In the genomic region with DNA sequence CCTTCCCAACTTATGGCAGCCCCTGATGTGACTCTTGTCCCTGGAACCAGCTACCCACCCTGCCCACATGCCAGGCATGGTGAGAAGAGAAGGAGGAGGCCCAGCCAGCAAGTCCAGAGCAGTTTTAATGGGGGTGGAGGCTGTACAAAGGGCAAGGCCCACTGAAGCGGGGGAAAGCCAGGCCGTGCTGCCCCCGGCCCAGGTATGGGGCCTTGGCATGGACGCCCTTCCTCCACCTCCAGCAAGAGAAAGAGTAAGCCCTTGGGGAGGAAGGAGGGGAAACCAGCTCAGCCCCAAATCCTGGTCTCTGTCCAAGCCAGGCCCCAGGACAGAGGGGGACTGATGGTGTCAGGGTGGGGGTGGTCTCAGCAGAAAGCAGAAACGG, we compare ENCODE assay signal across 19 cellular contexts. TPM values are rescaled to one million over a fixed set of nuclear protein-coding genes. Genes with fewer than 3 reads are reported as not detected.
DNase-seq lines count a peak whose midpoint lies in the region; ATAC-seq, FAIRE-seq and TF ChIP-seq lines count a peak whose summit lies in the region.
"Had no signal": no experiment of that assay in that cellular context is flagged by ENCODE, and none has a peak within 500 bp of the region (broad histone marks: within the 10 kb centered on the region; RNA-seq: fewer than 3 reads in every experiment).

No MANE protein-coding gene starts in this region.

- no peaks in the 10 kb centered on the region for H3K36me3 ChIP-seq in astrocyte (ENCODE audit: insufficient read depth, low read length)
- H3K36me3 ChIP-seq in sigmoid colon: peaks cover 34 to 61% (median 43%) of the 10 kb centered on the region in 4 donors
- H3K36me3 ChIP-seq in neuronal stem cell (replicated peaks in 1 of 2; ENCODE audit: control insufficient read depth in 2 of 2, insufficient read depth in 2 of 2, low read length in 2 of 2): peaks cover 0 to 57% of the 10 kb centered on the region in 2 donors

- H4K20me1 ChIP-seq in astrocyte (ENCODE audit: insufficient read depth, low read length): peaks cover 12% of the 10 kb centered on the region

- peaks cover 1% of the 10 kb centered on the region for H3K79me1 ChIP-seq in neuronal stem cell (ENCODE audit: low read depth, low read length)

- H3K4me3 ChIP-seq in astrocyte (ENCODE audit: insufficient read depth, low read depth, low read length) (no peak overlapping the region), sigmoid colon (no peak overlapping the region), neuronal stem cell (ENCODE audit: low read length in 2 of 2) (no peak overlapping the region)

- no peak overlapping the region for H4K91ac ChIP-seq in neuronal stem cell (ENCODE audit: low read depth, low read length, poor library complexity)

- H3K23ac ChIP-seq in neuronal stem cell (ENCODE audit: low read depth, low read length, poor library complexity): no peak overlapping the region

- H3K9ac ChIP-seq in astrocyte (ENCODE audit: low read length) (no peak overlapping the region), neuronal stem cell (ENCODE audit: low read depth, low read length, poor library complexity) (no peak overlapping the region)

- no peak overlapping the region for H2BK12ac ChIP-seq in neuronal stem cell (ENCODE audit: low read length)

- no peak overlapping the region for H2BK5ac ChIP-seq in neuronal stem cell (ENCODE audit: low read length)

- H2AFZ ChIP-seq in astrocyte (ENCODE audit: low read depth, low read length) (no peak overlapping the region), neuronal stem cell (ENCODE audit: low read length) (no peak overlapping the region)

- no peaks in the 10 kb centered on the region for H3K27me3 ChIP-seq in astrocyte (ENCODE audit: insufficient read depth, low read length)
- H3K27me3 ChIP-seq in sigmoid colon: no peaks in the 10 kb centered on the region
- H3K27me3 ChIP-seq in neuronal stem cell (ENCODE audit: control insufficient read depth in 3 of 3, insufficient read depth in 3 of 3, low read depth in 1 of 3, low read length in 3 of 3): peaks cover 0 to 9% (median under 1%) of the 10 kb centered on the region in 3 experiments

- H2BK120ac ChIP-seq in neuronal stem cell (ENCODE audit: low read depth, low read length): no peak overlapping the region

- H3K36me3 Mint-ChIP-seq in activated T-cell treated with anti-CD3 and anti-CD28 coated beads, Interleukin-2, amount 50 U/mL, for 72 hours (ENCODE audit: insufficient read depth in 2 of 2): peaks cover 10 to 21% of the 10 kb centered on the region in 2 donors
- H3K36me3 Mint-ChIP-seq in astrocyte (ENCODE audit: low read depth, unreplicated experiment): peaks cover 6% of the 10 kb centered on the region

- 87 to 92% methylated on average over 5 of the region's 5 CpGs for WGBS in sigmoid colon, 2 donors
- no CpG with 5 or more reads among the region's 5 CpGs for WGBS in neuronal stem cell (ENCODE audit: extremely low coverage in 2 of 2, insufficient read length in 2 of 2, insufficient replicate concordance in 1 of 2), 2 donors

- no peaks in the 10 kb centered on the region for H3K9me3 Mint-ChIP-seq in activated T-cell treated with anti-CD3 and anti-CD28 coated beads, Interleukin-2, amount 50 U/mL, for 72 hours
- H3K9me3 Mint-ChIP-seq in astrocyte (ENCODE audit: unreplicated experiment): no peaks in the 10 kb centered on the region
- H3K9me3 Mint-ChIP-seq: IgD-negative memory B cell had no signal

- no peak overlapping the region for H3K4ac ChIP-seq in neuronal stem cell (ENCODE audit: low read length)

- H3K27ac Mint-ChIP-seq in activated T-cell treated with anti-CD3 and anti-CD28 coated beads, Interleukin-2, amount 50 U/mL, for 72 hours: no peak overlapping the region
- peak overlapping the region; percentile 81 for H3K27ac Mint-ChIP-seq in astrocyte (ENCODE audit: unreplicated experiment)

- no peaks in the 10 kb centered on the region for H3K79me2 ChIP-seq in astrocyte (ENCODE audit: insufficient read depth, low read length)

- peaks cover 50% of the 10 kb centered on the region for H3K4me1 Mint-ChIP-seq in activated T-cell treated with anti-CD3 and anti-CD28 coated beads, Interleukin-2, amount 50 U/mL, for 72 hours (ENCODE audit: low read depth)
- H3K4me1 Mint-ChIP-seq in astrocyte (ENCODE audit: low read depth, unreplicated experiment): peaks cover 19% of the 10 kb centered on the region

- peak; percentile 39 for DNase-seq in activated T-cell treated with anti-CD3 and anti-CD28 coated beads, Interleukin-2, amount 50 U/mL, for 1 hour
- DNase-seq in activated T-cell treated with anti-CD3 and anti-CD28 coated beads, Interleukin-2, amount 50 U/mL, for 72 hours: no peak
- DNase-seq in GM10266 (ENCODE audit: extremely low spot score) (peak; percentile 13), astrocyte (ENCODE audit: low read depth) (no peak), sigmoid colon (no peak), neuronal stem cell (ENCODE audit: low spot score) (no peak)
- no peak for DNase-seq in stimulated activated CD4-positive, alpha-beta T cell treated with anti-CD3 and anti-CD28 coated beads, Interleukin-15, amount 100 ng/mL, for 24 hours
- DNase-seq: C1 segment of cervical spinal cord, GF-D8, Kasumi-1, MM.1S, NCI-H1105, NCI-H1694 treated with DMSO at 0.1 percent for 48 hours had no signal

- no peak for ATAC-seq in activated T-cell treated with anti-CD3 and anti-CD28 coated beads, Interleukin-2, amount 50 U/mL, for 72 hours (replicated peaks in 1 of 2)
- ATAC-seq in HG03097 (IDR thresholded peaks at IDR 0.05; ENCODE audit: low FRiP score, unreplicated experiment): no peak

- H3K18ac ChIP-seq in neuronal stem cell (ENCODE audit: low read length): no peak overlapping the region

- H3K9me3 ChIP-seq in astrocyte (ENCODE audit: insufficient read depth, low read depth, low read length) (no peaks in the 10 kb centered on the region), sigmoid colon (no peaks in the 10 kb centered on the region), neuronal stem cell (replicated peaks in 1 of 2; ENCODE audit: control insufficient read depth in 2 of 2, insufficient read depth in 1 of 2, low read depth in 1 of 2, low read length in 2 of 2) (no peaks in the 10 kb centered on the region)

- TF ChIP-seq POLR2A in sigmoid colon (IDR thresholded peaks at IDR 0.05): no peak

- H3K4me1 ChIP-seq in astrocyte (ENCODE audit: insufficient read depth, low read length): peaks cover 20% of the 10 kb centered on the region
- peaks cover 0 to 95% (median 84%) of the 10 kb centered on the region in 4 donors for H3K4me1 ChIP-seq in sigmoid colon
- peaks cover 4 to 12% of the 10 kb centered on the region in 2 donors for H3K4me1 ChIP-seq in neuronal stem cell (ENCODE audit: control insufficient read depth in 2 of 2, insufficient read depth in 1 of 2, low read depth in 1 of 2, low read length in 2 of 2)

- H2AK5ac ChIP-seq in neuronal stem cell (ENCODE audit: low read depth, low read length): no peak overlapping the region

- no peak overlapping the region for H4K8ac ChIP-seq in neuronal stem cell (ENCODE audit: low read depth, low read length)

- intact Hi-C loops in sigmoid colon (cut with DNase I): no loop called here

- no peak overlapping the region for H2BK15ac ChIP-seq in neuronal stem cell (ENCODE audit: low read length)

- no peak overlapping the region for H3K14ac ChIP-seq in neuronal stem cell (ENCODE audit: low read length)

- H3K27ac ChIP-seq in astrocyte (ENCODE audit: low read depth, low read length) (no peak overlapping the region), sigmoid colon (peak overlapping the region; percentile 95 to 99 (median 98)), neuronal stem cell (replicated peaks; ENCODE audit: low read length) (no peak overlapping the region)
- H3K27ac ChIP-seq: HL-60 had no signal

- no peak for FAIRE-seq in astrocyte (lab: Jason Lieb, UNC)
- FAIRE-seq: GM12892 had no signal

- H3K4me2 ChIP-seq in astrocyte (ENCODE audit: low read length) (no peak overlapping the region), neuronal stem cell (ENCODE audit: insufficient read depth, low read length, poor library complexity, severe bottlenecking) (no peak overlapping the region)

- no peak for TF ChIP-seq EP300 in sigmoid colon (IDR thresholded peaks at IDR 0.05)

- H3K27me3 Mint-ChIP-seq in activated T-cell treated with anti-CD3 and anti-CD28 coated beads, Interleukin-2, amount 50 U/mL, for 72 hours (ENCODE audit: low read depth): no peaks in the 10 kb centered on the region
- H3K27me3 Mint-ChIP-seq in astrocyte (ENCODE audit: low read depth, unreplicated experiment): no peaks in the 10 kb centered on the region

- TF ChIP-seq CTCF in GM10266 (IDR thresholded peaks at IDR 0.05; ENCODE audit: control insufficient read depth, insufficient read depth, low read depth, missing control alignments) (no peak), astrocyte (IDR thresholded peaks at IDR 0.05; ENCODE audit: insufficient read depth, low read depth, low read length) (no peak), sigmoid colon (IDR thresholded peaks at IDR 0.05) (no peak)

- no peak overlapping the region for H3K4me3 Mint-ChIP-seq in activated T-cell treated with anti-CD3 and anti-CD28 coated beads, Interleukin-2, amount 50 U/mL, for 72 hours
- H3K4me3 Mint-ChIP-seq in astrocyte (ENCODE audit: unreplicated experiment): no peak overlapping the region

RNA-seq across cellular contexts. Expression of a gene that starts 7.0 kb away (rescaled TPM):
- 100 to 1,000 TPM; 472 to 564 TPM for total RNA-seq in activated T-cell treated with anti-CD3 and anti-CD28 coated beads, Interleukin-2, amount 50 U/mL, for 72 hours
- total RNA-seq in astrocyte (35.7 and 39.9 TPM in 2 replicates), sigmoid colon (10 to 100 TPM; 29.6 to 41.1 (median 36.0) TPM)
- 10 to 100 TPM in 2 of 3 donors, 1 to 10 TPM in 1; 5.4 to 41.5 (median 11.1) TPM for polyA plus RNA-seq in sigmoid colon
- polyA plus RNA-seq in neuronal stem cell (2013, experiment 1 of 2): 7.6 TPM
- 8.2 TPM for polyA plus RNA-seq in neuronal stem cell (2013, experiment 2 of 2)

RNA-seq across cellular contexts. Expression of a gene that starts 16.1 kb away (rescaled TPM):
- 10 to 100 TPM in 1 of 2 donors, 1 to 10 TPM in 1; 8.6 to 11.7 TPM for total RNA-seq in activated T-cell treated with anti-CD3 and anti-CD28 coated beads, Interleukin-2, amount 50 U/mL, for 72 hours
- total RNA-seq in astrocyte (8.8 and 11.7 TPM in 2 replicates), sigmoid colon (100 to 1,000 TPM; 343 to 449 (median 417) TPM)
- 10 to 100 TPM in 1 of 3 donors, 1 to 10 TPM in 1, under 1 TPM in 1; 0.69 to 23.3 (median 6.0) TPM for polyA plus RNA-seq in sigmoid colon
- 2.4 TPM for polyA plus RNA-seq in neuronal stem cell (2013, experiment 1 of 2)
- 1.9 TPM for polyA plus RNA-seq in neuronal stem cell (2013, experiment 2 of 2)

RNA-seq across cellular contexts. Expression of a gene that starts 18.1 kb away (rescaled TPM):
- total RNA-seq in activated T-cell treated with anti-CD3 and anti-CD28 coated beads, Interleukin-2, amount 50 U/mL, for 72 hours: 10 to 100 TPM; 15.3 TPM
- total RNA-seq in astrocyte (8.6 and 11.0 TPM in 2 replicates), sigmoid colon (10 to 100 TPM; 19.7 to 51.3 (median 34.2) TPM)
- polyA plus RNA-seq in sigmoid colon: 10 to 100 TPM; 19.0 to 36.7 (median 21.0) TPM
- polyA plus RNA-seq in neuronal stem cell (2013, experiment 1 of 2): 4.7 TPM
- 4.8 TPM for polyA plus RNA-seq in neuronal stem cell (2013, experiment 2 of 2)

RNA-seq across cellular contexts. Expression of a gene that starts 29.9 kb away (rescaled TPM):
- 10 to 100 TPM; 78.7 to 79.5 TPM for total RNA-seq in activated T-cell treated with anti-CD3 and anti-CD28 coated beads, Interleukin-2, amount 50 U/mL, for 72 hours
- total RNA-seq in astrocyte (46.9 and 49.1 TPM in 2 replicates), sigmoid colon (10 to 100 TPM; 65.2 to 93.5 (median 82.4) TPM)
- polyA plus RNA-seq in sigmoid colon: 10 to 100 TPM; 30.0 to 47.7 (median 33.3) TPM
- 114 TPM for polyA plus RNA-seq in neuronal stem cell (2013, experiment 1 of 2)
- polyA plus RNA-seq in neuronal stem cell (2013, experiment 2 of 2): 113 TPM

RNA-seq across cellular contexts. Expression of a gene that starts 48.8 kb away (rescaled TPM):
- total RNA-seq in activated T-cell treated with anti-CD3 and anti-CD28 coated beads, Interleukin-2, amount 50 U/mL, for 72 hours: under 1 TPM in 1 of 2 donors, not detected in 1; 0.21 TPM
- total RNA-seq in astrocyte (0.19 and 0.20 TPM in 2 replicates), sigmoid colon (under 1 TPM in 1 of 4 donors, not detected in 3; 0.36 TPM)
- polyA plus RNA-seq in sigmoid colon: 1 to 10 TPM in 2 of 3 donors, under 1 TPM in 1; 0.92 to 2.4 (median 1.1) TPM
- polyA plus RNA-seq in neuronal stem cell (2013, experiment 1 of 2): 0.10 TPM
- 0.18 TPM for polyA plus RNA-seq in neuronal stem cell (2013, experiment 2 of 2)
- total RNA-seq: A673, Daoy had no signal

Comparison
In these comparisons a context has a peak if more than half of its experiments do, and no peak if none do; other contexts are left out.
1. DNase-seq: peak in activated T-cell treated with anti-CD3 and anti-CD28 coated beads, Interleukin-2, amount 50 U/mL, for 1 hour (single experiment) and GM10266 (single experiment); none in activated T-cell treated with anti-CD3 and anti-CD28 coated beads, Interleukin-2, amount 50 U/mL, for 72 hours (0 of 2), astrocyte (single experiment), sigmoid colon (single experiment), stimulated activated CD4-positive, alpha-beta T cell treated with anti-CD3 and anti-CD28 coated beads, Interleukin-15, amount 100 ng/mL, for 24 hours (single experiment) and neuronal stem cell (single experiment).
2. H3K27ac ChIP-seq: peak in sigmoid colon (4 of 4); none in astrocyte (single experiment) and neuronal stem cell (single experiment).
3. RNA of a gene that starts 7.0 kb away (total RNA-seq): 472 to 564 TPM in activated T-cell treated with anti-CD3 and anti-CD28 coated beads, Interleukin-2, amount 50 U/mL, for 72 hours; 29.6 to 41.1 TPM in sigmoid colon and 35.7 to 39.9 TPM in astrocyte; every median in the first group is over 10 times any median in the second.
4. RNA of a gene that starts 16.1 kb away (total RNA-seq): 343 to 449 TPM in sigmoid colon; 8.6 to 11.7 TPM in activated T-cell treated with anti-CD3 and anti-CD28 coated beads, Interleukin-2, amount 50 U/mL, for 72 hours and 8.8 to 11.7 TPM in astrocyte; every median in the first group is over 10 times any median in the second.